24 cellular contexts compared by ENCODE assay signal in genomic region chrY:20776104-20776503, GRCh38. TPM values are rescaled to one million over a fixed set of nuclear protein-coding genes. Genes with fewer than 3 reads are reported as not detected.
"Had no signal": no experiment of that assay in that cellular context is flagged by ENCODE, and none has a peak within 500 bp of the region (broad histone marks: within the 10 kb centered on the region; RNA-seq: fewer than 3 reads in every experiment).

No MANE protein-coding gene starts in this region.

- ATAC-seq: HepG2, K562 had no signal

- H3K9me3 ChIP-seq: SK-N-SH had no signal

- H3K27ac ChIP-seq: KMS-11 had no signal

- H3K4me3 ChIP-seq: K562 had no signal

- DNase-seq: IMR-90, Kasumi-1, MM.1S, NCI-H1092 treated with DMSO at 0.1 percent for 48 hours, NCI-H1436, NCI-H187, NCI-H2029, NCI-H2081 treated with DMSO at 0.1 percent for 48 hours, NCI-H2171, NCI-H226, NCI-H446, NCI-H510A, NCI-H524 treated with DMSO at 0.1 percent for 48 hours, NCI-H69, NCI-H774, Right ventricle myocardium superior, RPMI8226, SK-N-SH had no signal

RNA-seq across cellular contexts. Expression of gene RPS4Y2, which starts 20.2 kb away (rescaled TPM):
- total RNA-seq: HepG2, HT1080, IMR-90, K562, M059J, Right ventricle myocardium superior, SK-MEL-5 had no signal
- polyA plus RNA-seq: HepG2, IMR-90, K562, SK-N-SH had no signal
